20 cellular contexts compared by ENCODE assay signal in genomic region chr9:116027096-116027495, GRCh38.
A peak's percentile ranks its signal among the peaks of the same experiment; 100 is the strongest.
DNase-seq lines count a peak whose midpoint lies in the region; ATAC-seq and TF ChIP-seq lines count a peak whose summit lies in the region.
"Had no signal": no experiment of that assay in that cellular context is flagged by ENCODE, and none has a peak within 500 bp of the region (broad histone marks: within the 10 kb centered on the region; RNA-seq: fewer than 3 reads in every experiment).

No MANE protein-coding gene starts in this region.

- intact Hi-C loops in A673 (cut with micrococcal nuclease; ENCODE audit: unreplicated experiment): no loop called here

- TF ChIP-seq CTCF in A673 (conservative IDR thresholded peaks at IDR 0.05; ENCODE audit: low read depth, low read length) (no peak), HFFc6 (IDR thresholded peaks at IDR 0.05) (no peak), brain microvascular endothelial cell (IDR thresholded peaks at IDR 0.05; ENCODE audit: low read depth, low read length, missing control alignments) (no peak), RWPE1 (conservative IDR thresholded peaks at IDR 0.05; ENCODE audit: low read depth) (no peak)

- no peak overlapping the region for H3K27ac ChIP-seq in A673 (ENCODE audit: low read depth, low read length, poor library complexity, severe bottlenecking)
- H3K27ac ChIP-seq in brain microvascular endothelial cell: peak overlapping the region; percentile 90
- H3K27ac ChIP-seq in RWPE1: no peak overlapping the region
- H3K27ac ChIP-seq: esophagus muscularis mucosa, sigmoid colon, upper lobe of right lung had no signal

- CTCF ChIA-PET in A673 (lab: Charles Lee) (no interaction called here), RWPE1 (lab: Yijun Ruan, JAX) (no interaction called here)

- POLR2A ChIA-PET in A673 (lab: Charles Lee; ENCODE audit: low non-redundant PET) (interaction anchor here (0.6 kb wide), 1 partner anchor 14 kb away, joined by 3 read pairs; no protein-coding TSS in a partner anchor), RWPE1 (lab: Yijun Ruan, JAX; ENCODE audit: low non-redundant PET) (no interaction called here)

- ATAC-seq in GM18909 (IDR thresholded peaks at IDR 0.05; ENCODE audit: poor library complexity, unreplicated experiment): no peak
- ATAC-seq: stimulated activated memory B cell treated with anti-CD40 and anti-IgM and Interleukin-4, amounts not matched to agents 10 μg/mL and 1 μg/mL and 100 μg/mL, for 72 hours; upper lobe of right lung had no signal

- H3K4me1 Mint-ChIP-seq in HFFc6 (ENCODE audit: low read depth): peaks cover 14% of the 10 kb centered on the region
- H3K4me1 Mint-ChIP-seq: activated CD4-positive, alpha-beta T cell treated with anti-CD3 and anti-CD28 coated beads, Interleukin-2, amount 10 ng/mL, durations not matched to agents 24 days and 14 days; neural crest cell; stimulated activated memory B cell treated with anti-CD40 and anti-IgM and Interleukin-4, amounts not matched to agents 10 μg/mL and 1 μg/mL and 100 μg/mL, for 72 hours had no signal

- peak overlapping the region; percentile 59; the same call in 1 of the 2 replicates for H3K27ac Mint-ChIP-seq in HFFc6
- H3K27ac Mint-ChIP-seq: activated CD4-positive, alpha-beta T cell treated with anti-CD3 and anti-CD28 coated beads, Interleukin-2, amount 10 ng/mL, durations not matched to agents 24 days and 14 days; stimulated activated memory B cell treated with anti-CD40 and anti-IgM and Interleukin-4, amounts not matched to agents 10 μg/mL and 1 μg/mL and 100 μg/mL, for 72 hours; T-helper 2 cell treated with Interferon-gamma antibody and Interleukin-4, amounts not matched to agents 5 μg/mL and 100 μg/mL, for 36 hours had no signal

- DNase-seq in A673 (ENCODE audit: low spot score) (peak; percentile 62), HFFc6 (no peak), brain microvascular endothelial cell (peak; percentile 18), kidney tubule cell (ENCODE audit: low spot score) (peak; percentile 66), GM19240 (ENCODE audit: insufficient read length, low spot score) (no peak), RWPE1 (ENCODE audit: low spot score) (no peak)
- DNase-seq in activated effector memory CD4-positive, alpha-beta T cell treated with anti-CD3 and anti-CD28 coated beads, Interleukin-2, amount 50 U/mL, for 16 hours: no peak
- DNase-seq: activated CD4-positive, alpha-beta T cell treated with anti-CD3 and anti-CD28 coated beads, Interleukin-2, amount 10 ng/mL, durations not matched to agents 24 days and 14 days; activated T-cell treated with anti-CD3 and anti-CD28 coated beads, Interleukin-2, amount 50 U/mL, for 48 hours; amygdala; dermis blood vessel endothelial cell; NCI-H187; NCI-H526 treated with DMSO at 0.1 percent for 48 hours; sigmoid colon; upper lobe of right lung had no signal

- in situ Hi-C loops in brain microvascular endothelial cell (cut with HindIII; ENCODE audit: low pct_ligation_motif_present, low sequenced_read_pairs): no loop called here

- peaks cover 14% of the 10 kb centered on the region for H3K9me3 ChIP-seq in A673 (ENCODE audit: low read depth, low read length, poor library complexity, severe bottlenecking)
- H3K9me3 ChIP-seq: upper lobe of right lung had no signal

- H3K36me3 ChIP-seq in A673 (ENCODE audit: insufficient read depth, low read length, poor library complexity, severe bottlenecking): no peaks in the 10 kb centered on the region
- no peaks in the 10 kb centered on the region for H3K36me3 ChIP-seq in brain microvascular endothelial cell (replicated peaks)
- H3K36me3 ChIP-seq: esophagus muscularis mucosa, sigmoid colon, upper lobe of right lung had no signal

- H3K4me3 Mint-ChIP-seq in HFFc6: no peak overlapping the region
- H3K4me3 Mint-ChIP-seq: activated CD4-positive, alpha-beta T cell treated with anti-CD3 and anti-CD28 coated beads, Interleukin-2, amount 10 ng/mL, durations not matched to agents 24 days and 14 days; neural crest cell; stimulated activated memory B cell treated with anti-CD40 and anti-IgM and Interleukin-4, amounts not matched to agents 10 μg/mL and 1 μg/mL and 100 μg/mL, for 72 hours; T-helper 2 cell treated with Interferon-gamma antibody and Interleukin-4, amounts not matched to agents 5 μg/mL and 100 μg/mL, for 36 hours had no signal

- peaks cover 27% of the 10 kb centered on the region for H3K36me3 Mint-ChIP-seq in HFFc6 (ENCODE audit: low read depth)
- H3K36me3 Mint-ChIP-seq: stimulated activated memory B cell treated with anti-CD40 and anti-IgM and Interleukin-4, amounts not matched to agents 10 μg/mL and 1 μg/mL and 100 μg/mL, for 72 hours had no signal

- H3K27me3 Mint-ChIP-seq in HFFc6 (ENCODE audit: insufficient read depth): no peaks in the 10 kb centered on the region; the same call in 1 of the 2 replicates
- H3K27me3 Mint-ChIP-seq: activated CD4-positive, alpha-beta T cell treated with anti-CD3 and anti-CD28 coated beads, Interleukin-2, amount 10 ng/mL, durations not matched to agents 24 days and 14 days; stimulated activated memory B cell treated with anti-CD40 and anti-IgM and Interleukin-4, amounts not matched to agents 10 μg/mL and 1 μg/mL and 100 μg/mL, for 72 hours had no signal

- H3K4me1 ChIP-seq in A673 (ENCODE audit: insufficient read depth, low read length, poor library complexity, severe bottlenecking): no peaks in the 10 kb centered on the region
- H3K4me1 ChIP-seq: esophagus muscularis mucosa, sigmoid colon, upper lobe of right lung had no signal

- BruUV-seq in A673 (replicated peaks; lab: Mats Ljungman, UMichigan): no TSS peak

- H3K9me3 Mint-ChIP-seq in HFFc6: peaks cover 20% of the 10 kb centered on the region
- H3K9me3 Mint-ChIP-seq: activated CD4-positive, alpha-beta T cell treated with anti-CD3 and anti-CD28 coated beads, Interleukin-2, amount 10 ng/mL, durations not matched to agents 24 days and 14 days had no signal

- H3K4me3 ChIP-seq in A673 (ENCODE audit: low read depth, low read length, poor library complexity, severe bottlenecking) (no peak overlapping the region), brain microvascular endothelial cell (ENCODE audit: low read depth, low read length) (no peak overlapping the region)
- H3K4me3 ChIP-seq: esophagus muscularis mucosa, sigmoid colon, upper lobe of right lung had no signal

- H3K27me3 ChIP-seq in A673 (replicated peaks; ENCODE audit: insufficient read depth, low read depth, low read length, poor library complexity) (no peaks in the 10 kb centered on the region), brain microvascular endothelial cell (replicated peaks) (no peaks in the 10 kb centered on the region)
- H3K27me3 ChIP-seq: esophagus muscularis mucosa, sigmoid colon, upper lobe of right lung had no signal

Comparison
In these comparisons a context has a peak if more than half of its experiments do, and no peak if none do; other contexts are left out.
1. DNase-seq: peak in A673 (single experiment), brain microvascular endothelial cell (single experiment) and kidney tubule cell (single experiment); none in HFFc6 (single experiment), GM19240 (single experiment), activated effector memory CD4-positive, alpha-beta T cell treated with anti-CD3 and anti-CD28 coated beads, Interleukin-2, amount 50 U/mL, for 16 hours (single experiment) and RWPE1 (single experiment).